In genomic region chr2:64462171-64462570, GRCh38 we compare ENCODE assay signal across 24 cellular contexts.
"Had no signal": no experiment of that assay in that cellular context is flagged by ENCODE, and none has a peak within 500 bp of the region (broad histone marks: within the 10 kb centered on the region; RNA-seq: fewer than 3 reads in every experiment).

No MANE protein-coding gene starts in this region.

- H3K36me3 ChIP-seq: MG63 had no signal

- H3K9ac ChIP-seq: SK-N-SH had no signal

- H3K4me3 ChIP-seq: MG63, PC-9, Peyer's patch, SJSA1 had no signal

- DNase-seq: Karpas-422, KG1, MG63, NCI-H1092, NCI-H1436, NCI-H187, NCI-H2029, NCI-H2081 treated with DMSO at 0.1 percent for 48 hours, NCI-H2171, NCI-H226, NCI-H446, NCI-H510A, NCI-H524 treated with DMSO at 0.1 percent for 48 hours, NCI-H69, NCI-H774, OCI-M1, PC-9, Peyer's patch, Right ventricle myocardium superior, SIG-M5, SK-N-SH, SW 1271, T-cell had no signal

- H3K4me1 ChIP-seq: SJSA1 had no signal

- H3K9me3 ChIP-seq: MG63, Peyer's patch, SJSA1, SK-N-SH had no signal

- H3K27ac ChIP-seq: PC-9, Peyer's patch, SJSA1 had no signal

- ATAC-seq: T-cell had no signal

- H3K27me3 ChIP-seq: MG63, Peyer's patch, SJSA1 had no signal
